Comparison of ENCODE assay signal across 7 cellular contexts in the genomic region with DNA sequence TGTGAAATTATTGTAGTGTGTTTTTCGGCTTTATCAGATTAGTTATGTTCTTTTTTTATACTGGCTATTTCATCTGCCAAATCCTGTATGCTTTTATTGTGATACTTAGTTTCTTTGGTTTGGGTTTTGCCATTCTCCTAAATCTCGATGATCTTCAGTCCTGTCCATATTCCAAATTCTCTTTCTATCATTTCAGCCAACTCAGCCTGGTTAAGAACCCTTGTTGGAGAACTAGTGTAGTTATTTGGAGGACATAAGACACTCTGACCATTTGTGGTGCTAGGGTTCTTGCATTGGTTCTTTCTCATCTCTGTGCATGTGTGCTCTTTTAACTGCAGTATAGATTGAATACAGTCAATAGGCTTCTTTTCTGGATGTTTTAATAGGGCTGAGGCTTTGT.
"Had no signal": no experiment of that assay in that cellular context is flagged by ENCODE, and none has a peak within 500 bp of the region (broad histone marks: within the 10 kb centered on the region; RNA-seq: fewer than 3 reads in every experiment).

No MANE protein-coding gene starts in this region.

- DNase-seq: IMR-90, KBM-7, KG1 had no signal

- H3K4me1 Mint-ChIP-seq: IgD-negative memory B cell had no signal

- H3K27ac Mint-ChIP-seq: IgD-negative memory B cell had no signal

- H3K27ac ChIP-seq: HL-60, KMS-11 had no signal

- H3K4me3 ChIP-seq: K562 had no signal

- H3K36me3 Mint-ChIP-seq: IgD-negative memory B cell had no signal

- H3K4me3 Mint-ChIP-seq: IgD-negative memory B cell had no signal
